1 cellular context compared by ENCODE assay signal in the genomic region with DNA sequence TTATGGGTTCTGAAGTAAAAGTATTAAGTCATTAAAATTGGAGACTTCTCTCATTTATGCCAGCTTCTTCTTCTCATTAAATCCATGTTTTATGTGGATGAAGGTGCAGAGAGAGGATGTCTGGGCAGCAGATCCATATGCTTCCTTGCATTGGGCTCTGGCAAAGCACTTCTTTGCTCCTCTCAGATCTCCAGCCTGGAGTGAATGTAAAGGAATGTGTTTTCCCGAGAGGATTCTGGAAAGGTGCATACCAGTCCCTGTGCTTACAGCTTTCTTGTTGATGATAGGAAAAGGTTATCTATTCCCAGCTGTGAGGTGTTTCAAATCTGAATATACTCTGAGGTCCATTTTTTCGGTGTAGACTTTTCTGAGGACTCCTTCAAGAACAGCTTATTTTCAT.
TF ChIP-seq lines count a peak whose summit lies in the region.

No MANE protein-coding gene starts in this region.

TF ChIP-seq in H1, 55 proteins besides CTCF, POLR2A, EP300 and RAD21 (continued from another document):
- TF ChIP-seq TEAD4 (IDR thresholded peaks at IDR 0.05; ENCODE audit: low read depth, low read length) (peak; percentile 48; the same call in 1 of the 2 replicates), MAFK (IDR thresholded peaks at IDR 0.05; ENCODE audit: low read depth, low read length) (no peak)
- TF ChIP-seq, protein P1, sequence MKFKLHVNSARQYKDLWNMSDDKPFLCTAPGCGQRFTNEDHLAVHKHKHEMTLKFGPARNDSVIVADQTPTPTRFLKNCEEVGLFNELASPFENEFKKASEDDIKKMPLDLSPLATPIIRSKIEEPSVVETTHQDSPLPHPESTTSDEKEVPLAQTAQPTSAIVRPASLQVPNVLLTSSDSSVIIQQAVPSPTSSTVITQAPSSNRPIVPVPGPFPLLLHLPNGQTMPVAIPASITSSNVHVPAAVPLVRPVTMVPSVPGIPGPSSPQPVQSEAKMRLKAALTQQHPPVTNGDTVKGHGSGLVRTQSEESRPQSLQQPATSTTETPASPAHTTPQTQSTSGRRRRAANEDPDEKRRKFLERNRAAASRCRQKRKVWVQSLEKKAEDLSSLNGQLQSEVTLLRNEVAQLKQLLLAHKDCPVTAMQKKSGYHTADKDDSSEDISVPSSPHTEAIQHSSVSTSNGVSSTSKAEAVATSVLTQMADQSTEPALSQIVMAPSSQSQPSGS (IDR thresholded peaks at IDR 0.05; ENCODE audit: low read length) = no peak
